Comparison of ENCODE assay signal across 1 cellular context in the genomic region with DNA sequence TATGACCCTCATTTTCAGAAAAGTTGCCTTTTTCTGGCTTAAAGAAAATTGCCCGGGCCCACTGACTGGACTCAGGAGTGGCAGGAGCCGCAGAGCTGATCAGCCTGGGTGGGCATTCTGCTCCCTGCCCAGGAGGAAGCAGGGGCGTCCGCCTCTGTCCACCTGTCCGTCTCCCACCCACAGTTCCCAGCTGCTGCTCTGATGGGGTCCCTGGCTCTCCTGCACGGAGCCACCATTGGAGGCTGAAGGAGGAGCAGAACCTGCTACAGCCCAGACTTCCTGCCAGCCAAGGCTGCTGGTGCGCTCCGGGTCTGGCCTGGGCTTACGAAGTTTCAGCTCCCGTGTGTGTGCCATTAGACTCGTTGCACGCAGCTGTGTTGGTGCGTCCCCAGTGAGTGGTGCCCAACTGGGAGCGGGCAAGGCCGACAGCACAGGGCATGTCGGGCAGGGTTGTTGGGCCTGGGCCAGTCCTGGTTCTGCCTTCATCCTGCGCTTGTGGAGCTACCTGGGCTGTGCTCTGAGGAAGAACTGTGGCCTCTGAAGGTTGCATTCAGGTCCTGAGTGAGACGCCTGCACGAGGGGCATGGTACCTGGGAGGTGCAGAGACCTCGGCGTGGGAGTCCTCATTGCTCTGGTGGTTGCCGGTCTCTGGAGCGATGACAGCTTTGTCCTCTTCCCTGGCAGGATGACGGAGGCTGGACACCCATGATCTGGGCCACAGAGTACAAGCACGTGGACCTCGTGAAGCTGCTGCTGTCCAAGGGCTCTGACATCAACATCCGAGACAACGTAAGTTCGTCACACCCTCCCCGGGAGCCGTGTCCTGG.
TF ChIP-seq lines count a peak whose summit lies in the region.

No MANE protein-coding gene starts in this region.

TF ChIP-seq in WTC11, 78 proteins besides CTCF, POLR2A, EP300 and RAD21 (continued from another document):
- TF ChIP-seq, protein P1, sequence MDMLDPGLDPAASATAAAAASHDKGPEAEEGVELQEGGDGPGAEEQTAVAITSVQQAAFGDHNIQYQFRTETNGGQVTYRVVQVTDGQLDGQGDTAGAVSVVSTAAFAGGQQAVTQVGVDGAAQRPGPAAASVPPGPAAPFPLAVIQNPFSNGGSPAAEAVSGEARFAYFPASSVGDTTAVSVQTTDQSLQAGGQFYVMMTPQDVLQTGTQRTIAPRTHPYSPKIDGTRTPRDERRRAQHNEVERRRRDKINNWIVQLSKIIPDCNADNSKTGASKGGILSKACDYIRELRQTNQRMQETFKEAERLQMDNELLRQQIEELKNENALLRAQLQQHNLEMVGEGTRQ (CRISPR knock-in tag; IDR thresholded peaks at IDR 0.05): no peak
- TF ChIP-seq, protein P2, sequence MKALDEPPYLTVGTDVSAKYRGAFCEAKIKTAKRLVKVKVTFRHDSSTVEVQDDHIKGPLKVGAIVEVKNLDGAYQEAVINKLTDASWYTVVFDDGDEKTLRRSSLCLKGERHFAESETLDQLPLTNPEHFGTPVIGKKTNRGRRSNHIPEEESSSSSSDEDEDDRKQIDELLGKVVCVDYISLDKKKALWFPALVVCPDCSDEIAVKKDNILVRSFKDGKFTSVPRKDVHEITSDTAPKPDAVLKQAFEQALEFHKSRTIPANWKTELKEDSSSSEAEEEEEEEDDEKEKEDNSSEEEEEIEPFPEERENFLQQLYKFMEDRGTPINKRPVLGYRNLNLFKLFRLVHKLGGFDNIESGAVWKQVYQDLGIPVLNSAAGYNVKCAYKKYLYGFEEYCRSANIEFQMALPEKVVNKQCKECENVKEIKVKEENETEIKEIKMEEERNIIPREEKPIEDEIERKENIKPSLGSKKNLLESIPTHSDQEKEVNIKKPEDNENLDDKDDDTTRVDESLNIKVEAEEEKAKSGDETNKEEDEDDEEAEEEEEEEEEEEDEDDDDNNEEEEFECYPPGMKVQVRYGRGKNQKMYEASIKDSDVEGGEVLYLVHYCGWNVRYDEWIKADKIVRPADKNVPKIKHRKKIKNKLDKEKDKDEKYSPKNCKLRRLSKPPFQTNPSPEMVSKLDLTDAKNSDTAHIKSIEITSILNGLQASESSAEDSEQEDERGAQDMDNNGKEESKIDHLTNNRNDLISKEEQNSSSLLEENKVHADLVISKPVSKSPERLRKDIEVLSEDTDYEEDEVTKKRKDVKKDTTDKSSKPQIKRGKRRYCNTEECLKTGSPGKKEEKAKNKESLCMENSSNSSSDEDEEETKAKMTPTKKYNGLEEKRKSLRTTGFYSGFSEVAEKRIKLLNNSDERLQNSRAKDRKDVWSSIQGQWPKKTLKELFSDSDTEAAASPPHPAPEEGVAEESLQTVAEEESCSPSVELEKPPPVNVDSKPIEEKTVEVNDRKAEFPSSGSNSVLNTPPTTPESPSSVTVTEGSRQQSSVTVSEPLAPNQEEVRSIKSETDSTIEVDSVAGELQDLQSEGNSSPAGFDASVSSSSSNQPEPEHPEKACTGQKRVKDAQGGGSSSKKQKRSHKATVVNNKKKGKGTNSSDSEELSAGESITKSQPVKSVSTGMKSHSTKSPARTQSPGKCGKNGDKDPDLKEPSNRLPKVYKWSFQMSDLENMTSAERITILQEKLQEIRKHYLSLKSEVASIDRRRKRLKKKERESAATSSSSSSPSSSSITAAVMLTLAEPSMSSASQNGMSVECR (CRISPR knock-in tag; IDR thresholded peaks at IDR 0.05; ENCODE audit: borderline replicate concordance): no peak
- TF ChIP-seq, protein P3, sequence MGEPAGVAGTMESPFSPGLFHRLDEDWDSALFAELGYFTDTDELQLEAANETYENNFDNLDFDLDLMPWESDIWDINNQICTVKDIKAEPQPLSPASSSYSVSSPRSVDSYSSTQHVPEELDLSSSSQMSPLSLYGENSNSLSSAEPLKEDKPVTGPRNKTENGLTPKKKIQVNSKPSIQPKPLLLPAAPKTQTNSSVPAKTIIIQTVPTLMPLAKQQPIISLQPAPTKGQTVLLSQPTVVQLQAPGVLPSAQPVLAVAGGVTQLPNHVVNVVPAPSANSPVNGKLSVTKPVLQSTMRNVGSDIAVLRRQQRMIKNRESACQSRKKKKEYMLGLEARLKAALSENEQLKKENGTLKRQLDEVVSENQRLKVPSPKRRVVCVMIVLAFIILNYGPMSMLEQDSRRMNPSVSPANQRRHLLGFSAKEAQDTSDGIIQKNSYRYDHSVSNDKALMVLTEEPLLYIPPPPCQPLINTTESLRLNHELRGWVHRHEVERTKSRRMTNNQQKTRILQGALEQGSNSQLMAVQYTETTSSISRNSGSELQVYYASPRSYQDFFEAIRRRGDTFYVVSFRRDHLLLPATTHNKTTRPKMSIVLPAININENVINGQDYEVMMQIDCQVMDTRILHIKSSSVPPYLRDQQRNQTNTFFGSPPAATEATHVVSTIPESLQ (CRISPR knock-in tag; IDR thresholded peaks at IDR 0.05): no peak
- TF ChIP-seq PRRX2 (CRISPR knock-in tag; IDR thresholded peaks at IDR 0.05): no peak
- TF ChIP-seq RELA (CRISPR knock-in tag; IDR thresholded peaks at IDR 0.05; ENCODE audit: borderline replicate concordance): no peak
- TF ChIP-seq ZNF121 (CRISPR knock-in tag; IDR thresholded peaks at IDR 0.05): no peak
- no peak for TF ChIP-seq SOX15 (CRISPR knock-in tag; IDR thresholded peaks at IDR 0.05)
- no peak for TF ChIP-seq OVOL2 (CRISPR knock-in tag; IDR thresholded peaks at IDR 0.05; ENCODE audit: borderline replicate concordance)
- no peak for TF ChIP-seq SMAD4 (CRISPR knock-in tag; IDR thresholded peaks at IDR 0.05)
- TF ChIP-seq ESRRA (CRISPR knock-in tag; IDR thresholded peaks at IDR 0.05; ENCODE audit: borderline replicate concordance): no peak
- TF ChIP-seq, protein P4, sequence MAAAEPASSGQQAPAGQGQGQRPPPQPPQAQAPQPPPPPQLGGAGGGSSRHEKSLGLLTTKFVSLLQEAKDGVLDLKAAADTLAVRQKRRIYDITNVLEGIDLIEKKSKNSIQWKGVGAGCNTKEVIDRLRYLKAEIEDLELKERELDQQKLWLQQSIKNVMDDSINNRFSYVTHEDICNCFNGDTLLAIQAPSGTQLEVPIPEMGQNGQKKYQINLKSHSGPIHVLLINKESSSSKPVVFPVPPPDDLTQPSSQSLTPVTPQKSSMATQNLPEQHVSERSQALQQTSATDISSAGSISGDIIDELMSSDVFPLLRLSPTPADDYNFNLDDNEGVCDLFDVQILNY (CRISPR knock-in tag; IDR thresholded peaks at IDR 0.05): no peak
- no peak for TF ChIP-seq ETV6 (CRISPR knock-in tag; IDR thresholded peaks at IDR 0.05)
- TF ChIP-seq ZNF423 (CRISPR knock-in tag; IDR thresholded peaks at IDR 0.05): no peak
